ENCODE assay signal across 16 cellular contexts in genomic region chr9:136930014-136930413, GRCh38. TPM values are rescaled to one million over a fixed set of nuclear protein-coding genes. Genes with fewer than 3 reads are reported as not detected.
"Had no signal": no experiment of that assay in that cellular context is flagged by ENCODE, and none has a peak within 500 bp of the region (broad histone marks: within the 10 kb centered on the region; RNA-seq: fewer than 3 reads in every experiment).

No MANE protein-coding gene starts in this region.

- DNase-seq: activated CD4-positive, alpha-beta T cell treated with anti-CD3 and anti-CD28 coated beads, Interleukin-2, amount 10 ng/mL, durations not matched to agents 7 days and 5 days; activated T-cell treated with anti-CD3 and anti-CD28 coated beads for 4 hours; hypothalamus; mesendoderm; SW 1271; uterus had no signal

- H3K4me1 Mint-ChIP-seq: neural progenitor cell had no signal

- H3K4me1 ChIP-seq: neural progenitor cell, tibial nerve, uterus had no signal

- H3K36me3 ChIP-seq: neural progenitor cell, uterus had no signal

- H3K4me3 Mint-ChIP-seq: activated CD4-positive, alpha-beta T cell treated with anti-CD3 and anti-CD28 coated beads, Interleukin-2, amount 10 ng/mL, durations not matched to agents 7 days and 5 days; neural progenitor cell; stimulated activated memory B cell treated with anti-CD40 and anti-IgM and Interleukin-4, amounts not matched to agents 10 μg/mL and 1 μg/mL and 100 μg/mL, for 72 hours; WTC11 had no signal

- H3K27me3 ChIP-seq: cardiac muscle cell, neural progenitor cell, tibial nerve, uterus had no signal

- H3K9me3 Mint-ChIP-seq: activated CD4-positive, alpha-beta T cell treated with anti-CD3 and anti-CD28 coated beads, Interleukin-2, amount 10 ng/mL, durations not matched to agents 7 days and 5 days; stimulated activated memory B cell treated with anti-CD40 and anti-IgM and Interleukin-4, amounts not matched to agents 10 μg/mL and 1 μg/mL and 100 μg/mL, for 72 hours had no signal

- H3K27me3 Mint-ChIP-seq: activated CD4-positive, alpha-beta T cell treated with anti-CD3 and anti-CD28 coated beads, Interleukin-2, amount 10 ng/mL, durations not matched to agents 7 days and 5 days; stimulated activated memory B cell treated with anti-CD40 and anti-IgM and Interleukin-4, amounts not matched to agents 10 μg/mL and 1 μg/mL and 100 μg/mL, for 72 hours had no signal

- H3K27ac ChIP-seq: cardiac muscle cell, neural progenitor cell, tibial nerve, uterus had no signal

- ATAC-seq: esophagus mucosa; stimulated activated memory B cell treated with anti-CD40 and anti-IgM and Interleukin-4, amounts not matched to agents 10 μg/mL and 1 μg/mL and 100 μg/mL, for 72 hours; WTC11 had no signal

- H3K4me3 ChIP-seq: cardiac muscle cell, neural progenitor cell, tibial nerve, uterus had no signal

- H3K9me3 ChIP-seq: tibial nerve, uterus had no signal

- H3K27ac Mint-ChIP-seq: neural progenitor cell; stimulated activated memory B cell treated with anti-CD40 and anti-IgM and Interleukin-4, amounts not matched to agents 10 μg/mL and 1 μg/mL and 100 μg/mL, for 72 hours; WTC11 had no signal

RNA-seq across cellular contexts. Expression of gene C8G, which starts 15.0 kb away (rescaled TPM):
- total RNA-seq: esophagus mucosa, kidney epithelial cell, lower leg skin, pulmonary artery endothelial cell, uterus had no signal

RNA-seq across cellular contexts. Expression of gene LCN12, which starts 22.1 kb away (rescaled TPM):
- total RNA-seq: lower leg skin, pulmonary artery endothelial cell, SK-MEL-5 had no signal

RNA-seq across cellular contexts. Expression of gene PTGDS, which starts 47.3 kb away (rescaled TPM):
- total RNA-seq: pulmonary artery endothelial cell, SK-MEL-5 had no signal
